19 cellular contexts compared by ENCODE assay signal in the genomic region with DNA sequence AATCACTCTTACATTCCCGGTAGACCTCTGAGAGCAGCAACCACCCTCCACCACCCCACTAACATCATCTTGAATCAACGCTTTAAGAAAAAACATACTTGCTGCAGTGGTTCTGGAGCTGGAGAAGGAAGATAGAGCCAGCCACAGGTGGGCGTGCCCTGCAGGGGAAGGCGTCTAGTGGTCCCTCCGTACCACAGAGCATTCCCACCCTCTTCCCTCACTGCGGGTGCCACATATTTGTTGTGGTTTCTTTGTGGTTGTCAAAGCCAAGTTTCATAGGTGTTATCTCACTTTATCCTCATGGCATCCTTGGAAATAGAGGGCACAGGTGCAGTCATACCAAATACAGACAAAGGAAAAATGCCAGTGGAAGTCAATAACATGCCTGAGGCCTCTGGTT. TPM values are rescaled to one million over a fixed set of nuclear protein-coding genes. Genes with fewer than 3 reads are reported as not detected.
DNase-seq lines count a peak whose midpoint lies in the region; ATAC-seq and TF ChIP-seq lines count a peak whose summit lies in the region.
"Had no signal": no experiment of that assay in that cellular context is flagged by ENCODE, and none has a peak within 500 bp of the region (broad histone marks: within the 10 kb centered on the region; RNA-seq: fewer than 3 reads in every experiment).

No MANE protein-coding gene starts in this region.

- TF ChIP-seq EP300 in stomach (IDR thresholded peaks at IDR 0.05), result no peak

- H3K4me1 Mint-ChIP-seq in HFFc6 (ENCODE audit: low read depth), result peaks cover 93% of the 10 kb centered on the region
- H3K4me1 Mint-ChIP-seq: CD4-positive, alpha-beta memory T cell; immature natural killer cell had no signal

- TF ChIP-seq CTCF in HFFc6 (IDR thresholded peaks at IDR 0.05), result no peak
- no peak for TF ChIP-seq CTCF in brain microvascular endothelial cell (IDR thresholded peaks at IDR 0.05; ENCODE audit: low read depth, low read length, missing control alignments)
- no peak for TF ChIP-seq CTCF in stomach (IDR thresholded peaks at IDR 0.05)

- no peaks in the 10 kb centered on the region for H3K9me3 Mint-ChIP-seq in HFFc6
- H3K9me3 Mint-ChIP-seq: activated naive CD4-positive, alpha-beta T cell treated with anti-CD3 and anti-CD28 coated beads, Interleukin-2, amount 50 U/mL, for 72 hours; activated T-cell treated with anti-CD3 and anti-CD28 coated beads, Interleukin-2, amount 50 U/mL, for 24 hours; immature natural killer cell; natural killer cell treated with Interleukin-12 subunit alpha and Interleukin-12 subunit beta and Interleukin-15 and Interleukin-18, amount 100 ng/mL, for 72 hours had no signal

- DNase-seq in HFFc6 (no peak), brain microvascular endothelial cell (peak; percentile 60), stomach (no peak), activated gamma-delta T cell (lab: John Stamatoyannopoulos, UW) (no peak), putamen (ENCODE audit: low spot score) (no peak)
- no peak for DNase-seq in activated CD8-positive, alpha-beta memory T cell treated with anti-CD3 and anti-CD28 coated beads, Interleukin-2, amount 50 U/mL, for 4 hours
- DNase-seq: activated T-cell treated with anti-CD3 and anti-CD28 coated beads, Interleukin-2, amount 50 U/mL, for 24 hours; CD4-positive, alpha-beta memory T cell; dorsolateral prefrontal cortex; heart right ventricle; immature natural killer cell; lower lobe of right lung; MG63; NCI-H1694; upper lobe of right lung had no signal

- H3K4me3 ChIP-seq in brain microvascular endothelial cell (ENCODE audit: low read depth, low read length), result no peak overlapping the region
- H3K4me3 ChIP-seq in mesodermal cell (ENCODE audit: extremely low read depth, insufficient read depth, low read length, poor library complexity, severe bottlenecking), result no peak overlapping the region
- H3K4me3 ChIP-seq in stomach, result no peak overlapping the region
- H3K4me3 ChIP-seq: heart right ventricle, lower lobe of right lung, MG63, upper lobe of right lung had no signal

- H3K36me3 Mint-ChIP-seq in HFFc6 (ENCODE audit: low read depth), result peaks cover 46% of the 10 kb centered on the region
- H3K36me3 Mint-ChIP-seq: activated naive CD4-positive, alpha-beta T cell treated with anti-CD3 and anti-CD28 coated beads, Interleukin-2, amount 50 U/mL, for 72 hours; CD4-positive, alpha-beta memory T cell; immature natural killer cell; natural killer cell treated with Interleukin-12 subunit alpha and Interleukin-12 subunit beta and Interleukin-15 and Interleukin-18, amount 100 ng/mL, for 72 hours had no signal

- intact Hi-C loops in stomach (cut with DNase I; ENCODE audit: low total_unique reads), result no loop called here

- peaks cover 77% of the 10 kb centered on the region for H3K36me3 ChIP-seq in brain microvascular endothelial cell (replicated peaks)
- H3K36me3 ChIP-seq in mesodermal cell (ENCODE audit: control insufficient read depth, insufficient read depth, low read length), result peaks cover 85% of the 10 kb centered on the region
- H3K36me3 ChIP-seq in stomach, result no peaks in the 10 kb centered on the region
- H3K36me3 ChIP-seq: MG63, upper lobe of right lung had no signal

- H3K27ac ChIP-seq in brain microvascular endothelial cell (peak overlapping the region; percentile 96), mesodermal cell (ENCODE audit: low read depth, low read length, severe bottlenecking) (peak overlapping the region; percentile 16), stomach (peak overlapping the region; percentile 7 to 92 (median 85))

- H3K27me3 ChIP-seq in brain microvascular endothelial cell (replicated peaks) (no peaks in the 10 kb centered on the region), stomach (no peaks in the 10 kb centered on the region)
- H3K27me3 ChIP-seq: heart right ventricle, MG63, upper lobe of right lung had no signal

- no peak for ATAC-seq in HG03520 (IDR thresholded peaks at IDR 0.05; ENCODE audit: unreplicated experiment)
- ATAC-seq: activated naive CD4-positive, alpha-beta T cell treated with anti-CD3 and anti-CD28 coated beads, Interleukin-2, amount 50 U/mL, for 72 hours; lower lobe of right lung; natural killer cell treated with Interleukin-12 subunit alpha and Interleukin-12 subunit beta and Interleukin-15 and Interleukin-18, amount 100 ng/mL, for 72 hours; upper lobe of right lung had no signal

- H3K9me3 ChIP-seq in mesodermal cell (ENCODE audit: control insufficient read depth, low read length) (no peaks in the 10 kb centered on the region), stomach (no peaks in the 10 kb centered on the region)
- H3K9me3 ChIP-seq: heart right ventricle, lower lobe of right lung, MG63, upper lobe of right lung had no signal

- in situ Hi-C loops in brain microvascular endothelial cell (cut with HindIII; ENCODE audit: low pct_ligation_motif_present, low sequenced_read_pairs), result no loop called here

- H3K27ac Mint-ChIP-seq in HFFc6, result peak overlapping the region; percentile 81; the same call in 1 of the 2 replicates
- H3K27ac Mint-ChIP-seq: activated T-cell treated with anti-CD3 and anti-CD28 coated beads, Interleukin-2, amount 50 U/mL, for 24 hours; CD4-positive, alpha-beta memory T cell; immature natural killer cell; natural killer cell treated with Interleukin-12 subunit alpha and Interleukin-12 subunit beta and Interleukin-15 and Interleukin-18, amount 100 ng/mL, for 72 hours had no signal

- WGBS in mesodermal cell (ENCODE audit: insufficient coverage in 2 of 2), 2 experiments, result 94 to 100% methylated on average over 1 to 3 of the region's 6 CpGs
- whole genome bisulfite sequencing in stomach, 5 donors, result 61 to 76% (median 69%) methylated on average over 6 of the region's 6 CpGs

- H3K4me3 Mint-ChIP-seq in HFFc6, result no peak overlapping the region; the same call in 1 of the 2 replicates
- H3K4me3 Mint-ChIP-seq: activated T-cell treated with anti-CD3 and anti-CD28 coated beads, Interleukin-2, amount 50 U/mL, for 24 hours; CD4-positive, alpha-beta memory T cell; immature natural killer cell; natural killer cell treated with Interleukin-12 subunit alpha and Interleukin-12 subunit beta and Interleukin-15 and Interleukin-18, amount 100 ng/mL, for 72 hours had no signal

- H3K4me1 ChIP-seq in mesodermal cell (ENCODE audit: control insufficient read depth, insufficient read depth, low read length, poor library complexity, severe bottlenecking), result peaks cover 67% of the 10 kb centered on the region
- peaks cover 0 to 84% (median 50%) of the 10 kb centered on the region in 4 donors for H3K4me1 ChIP-seq in stomach

- peaks cover 3% of the 10 kb centered on the region for H3K27me3 Mint-ChIP-seq in HFFc6 (ENCODE audit: insufficient read depth)

- TF ChIP-seq POLR2A in stomach (IDR thresholded peaks at IDR 0.05), result no peak

RNA-seq across cellular contexts. Expression of gene COL4A2, which starts 22.2 kb away (rescaled TPM):
- total RNA-seq in HFFc6 (2021; fragmentation: NEBNext Ultra II Directional; extraction: Animal tissue kit (Norgen Biotek cat#: 25700)), result 100 to 1,000 TPM; 202 to 327 (median 217) TPM
- 583 TPM for polyA plus RNA-seq in mesodermal cell (2013, experiment 1 of 2)
- 545 TPM for polyA plus RNA-seq in mesodermal cell (2013, experiment 2 of 2)
- total RNA-seq in stomach, result 100 to 1,000 TPM; 134 to 531 (median 366) TPM
- polyA plus RNA-seq in stomach, result 10 to 100 TPM; 24.0 to 96.6 (median 38.4) TPM
- total RNA-seq: CD4-positive, alpha-beta memory T cell; natural killer cell treated with Interleukin-12 subunit alpha and Interleukin-12 subunit beta and Interleukin-15 and Interleukin-18, amount 100 ng/mL, for 72 hours had no signal
- polyA plus RNA-seq: CD4-positive, alpha-beta memory T cell; immature natural killer cell had no signal

RNA-seq across cellular contexts. Expression of gene COL4A1, which starts 22.3 kb away (rescaled TPM):
- total RNA-seq in HFFc6 (2021; fragmentation: NEBNext Ultra II Directional; extraction: Animal tissue kit (Norgen Biotek cat#: 25700)), result 100 to 1,000 TPM; 137 to 328 (median 148) TPM
- 570 TPM for polyA plus RNA-seq in mesodermal cell (2013, experiment 1 of 2)
- 588 TPM for polyA plus RNA-seq in mesodermal cell (2013, experiment 2 of 2)
- 100 to 1,000 TPM; 132 to 798 (median 175) TPM for total RNA-seq in stomach
- 10 to 100 TPM; 18.8 to 59.0 (median 30.6) TPM for polyA plus RNA-seq in stomach
- total RNA-seq: CD4-positive, alpha-beta memory T cell; natural killer cell treated with Interleukin-12 subunit alpha and Interleukin-12 subunit beta and Interleukin-15 and Interleukin-18, amount 100 ng/mL, for 72 hours had no signal
- polyA plus RNA-seq: CD4-positive, alpha-beta memory T cell; immature natural killer cell had no signal

Comparison
In these comparisons a context has a peak if more than half of its experiments do, and no peak if none do; other contexts are left out.
1. H3K27ac ChIP-seq: peak in every context shown above with its lines; median percentile 96 in brain microvascular endothelial cell; 85 in stomach; 16 in mesodermal cell.